In the genomic region with DNA sequence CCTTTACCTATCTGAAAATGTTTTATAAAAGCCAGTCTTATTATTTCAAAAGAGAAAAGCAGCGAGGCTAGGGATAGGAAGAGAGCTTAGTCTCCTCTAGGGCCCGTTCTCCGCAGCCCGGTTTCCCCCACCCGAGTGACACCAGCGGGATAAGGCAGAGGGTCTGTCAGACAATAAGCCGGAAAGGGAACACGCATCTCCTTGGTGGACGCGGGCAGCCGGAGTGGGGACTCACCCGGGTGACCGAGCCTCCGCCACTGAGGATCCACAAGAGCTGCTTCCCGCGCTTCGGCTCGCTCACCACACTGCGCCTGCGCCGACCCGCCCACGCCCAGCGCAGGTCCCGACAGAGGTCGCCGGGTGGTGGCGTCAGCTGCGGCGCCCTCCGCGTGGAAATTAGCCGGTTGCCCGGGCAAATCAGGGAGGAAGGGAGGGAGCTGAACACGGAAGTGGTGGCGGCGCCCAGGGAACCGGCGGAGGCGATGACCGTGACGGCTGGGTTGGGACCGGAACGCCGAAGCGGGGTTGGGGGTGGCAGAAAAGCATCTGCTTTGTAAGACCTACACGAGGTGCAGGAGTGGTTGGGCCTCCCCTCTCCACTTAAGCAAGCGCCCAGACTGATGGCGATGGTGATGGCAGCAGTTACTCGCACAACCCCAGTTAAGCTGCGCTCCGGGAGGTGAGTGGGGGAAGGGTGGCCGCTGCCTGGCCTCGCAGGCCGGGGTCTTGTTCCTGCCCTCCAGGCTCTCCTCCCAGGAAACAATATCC, we compare ENCODE assay signal across 1 cellular context.
TF ChIP-seq lines count a peak whose summit lies in the region.

SOCS4 (plus strand) TSS at position 444 of the 768 bp plus-strand sequence. CDS start 15,806 bp downstream, outside the sequence.
A gene with protein sequence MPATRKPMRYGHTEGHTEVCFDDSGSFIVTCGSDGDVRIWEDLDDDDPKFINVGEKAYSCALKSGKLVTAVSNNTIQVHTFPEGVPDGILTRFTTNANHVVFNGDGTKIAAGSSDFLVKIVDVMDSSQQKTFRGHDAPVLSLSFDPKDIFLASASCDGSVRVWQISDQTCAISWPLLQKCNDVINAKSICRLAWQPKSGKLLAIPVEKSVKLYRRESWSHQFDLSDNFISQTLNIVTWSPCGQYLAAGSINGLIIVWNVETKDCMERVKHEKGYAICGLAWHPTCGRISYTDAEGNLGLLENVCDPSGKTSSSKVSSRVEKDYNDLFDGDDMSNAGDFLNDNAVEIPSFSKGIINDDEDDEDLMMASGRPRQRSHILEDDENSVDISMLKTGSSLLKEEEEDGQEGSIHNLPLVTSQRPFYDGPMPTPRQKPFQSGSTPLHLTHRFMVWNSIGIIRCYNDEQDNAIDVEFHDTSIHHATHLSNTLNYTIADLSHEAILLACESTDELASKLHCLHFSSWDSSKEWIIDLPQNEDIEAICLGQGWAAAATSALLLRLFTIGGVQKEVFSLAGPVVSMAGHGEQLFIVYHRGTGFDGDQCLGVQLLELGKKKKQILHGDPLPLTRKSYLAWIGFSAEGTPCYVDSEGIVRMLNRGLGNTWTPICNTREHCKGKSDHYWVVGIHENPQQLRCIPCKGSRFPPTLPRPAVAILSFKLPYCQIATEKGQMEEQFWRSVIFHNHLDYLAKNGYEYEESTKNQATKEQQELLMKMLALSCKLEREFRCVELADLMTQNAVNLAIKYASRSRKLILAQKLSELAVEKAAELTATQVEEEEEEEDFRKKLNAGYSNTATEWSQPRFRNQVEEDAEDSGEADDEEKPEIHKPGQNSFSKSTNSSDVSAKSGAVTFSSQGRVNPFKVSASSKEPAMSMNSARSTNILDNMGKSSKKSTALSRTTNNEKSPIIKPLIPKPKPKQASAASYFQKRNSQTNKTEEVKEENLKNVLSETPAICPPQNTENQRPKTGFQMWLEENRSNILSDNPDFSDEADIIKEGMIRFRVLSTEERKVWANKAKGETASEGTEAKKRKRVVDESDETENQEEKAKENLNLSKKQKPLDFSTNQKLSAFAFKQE (minus strand): TSS at position 307 of the 768 bp plus-strand sequence. CDS start 312 bp downstream, outside the sequence.

TF ChIP-seq in WTC11, 78 proteins besides CTCF, POLR2A, EP300 and RAD21 (continued from another document):
- peak; percentile 98 for TF ChIP-seq ZNF281 (CRISPR knock-in tag; IDR thresholded peaks at IDR 0.05)
- peak; percentile 79; the same call in 1 of the 2 replicates for TF ChIP-seq TEAD1 (CRISPR knock-in tag; IDR thresholded peaks at IDR 0.05)
- TF ChIP-seq CREM (CRISPR knock-in tag; IDR thresholded peaks at IDR 0.05): peak; percentile 95
- TF ChIP-seq NFYB (CRISPR knock-in tag; conservative IDR thresholded peaks at IDR 0.05; ENCODE audit: low read depth): peak; percentile 51; the same call in 1 of the 2 replicates
- no peak for TF ChIP-seq ELF4 (CRISPR knock-in tag; IDR thresholded peaks at IDR 0.05; ENCODE audit: low read depth)
- TF ChIP-seq TEAD4 (CRISPR knock-in tag; IDR thresholded peaks at IDR 0.05): no peak
- TF ChIP-seq TP53 (CRISPR knock-in tag; IDR thresholded peaks at IDR 0.05): 0 out of 2 replicates have a peak, but pooled peaks have one; percentile 33
- no peak for TF ChIP-seq ZNF671 (CRISPR knock-in tag; IDR thresholded peaks at IDR 0.05)
- no peak for TF ChIP-seq ATF6 (CRISPR knock-in tag; IDR thresholded peaks at IDR 0.05)
- no peak for TF ChIP-seq HMGA2 (CRISPR knock-in tag; IDR thresholded peaks at IDR 0.05)
- no peak for TF ChIP-seq IRF1 (CRISPR knock-in tag; IDR thresholded peaks at IDR 0.05)
- peak; percentile 72; the same call in 1 of the 2 replicates for TF ChIP-seq CREB1 (CRISPR knock-in tag; IDR thresholded peaks at IDR 0.05)
- TF ChIP-seq FOXP1 (CRISPR knock-in tag; IDR thresholded peaks at IDR 0.05; ENCODE audit: borderline replicate concordance): peak; percentile 91
- no peak for TF ChIP-seq TCF7 (CRISPR knock-in tag; IDR thresholded peaks at IDR 0.05; ENCODE audit: low read depth)
- no peak for TF ChIP-seq ZNF138 (CRISPR knock-in tag; conservative IDR thresholded peaks at IDR 0.05)
- peak; percentile 75 for TF ChIP-seq ZNF232 (CRISPR knock-in tag; IDR thresholded peaks at IDR 0.05)
- TF ChIP-seq GABPB1 (CRISPR knock-in tag; IDR thresholded peaks at IDR 0.05): peak; percentile 80
- no peak for TF ChIP-seq SMAD4 (CRISPR knock-in tag; IDR thresholded peaks at IDR 0.05)
- no peak for TF ChIP-seq ESRRA (CRISPR knock-in tag; IDR thresholded peaks at IDR 0.05; ENCODE audit: borderline replicate concordance)
- TF ChIP-seq SOX15 (CRISPR knock-in tag; IDR thresholded peaks at IDR 0.05): no peak
- TF ChIP-seq AFF4 (CRISPR knock-in tag; IDR thresholded peaks at IDR 0.05; ENCODE audit: borderline replicate concordance): no peak
- peak; percentile 37; the same call in 1 of the 2 replicates for TF ChIP-seq NFE2L1 (CRISPR knock-in tag; IDR thresholded peaks at IDR 0.05)
